7 cellular contexts compared by ENCODE assay signal in the genomic region with DNA sequence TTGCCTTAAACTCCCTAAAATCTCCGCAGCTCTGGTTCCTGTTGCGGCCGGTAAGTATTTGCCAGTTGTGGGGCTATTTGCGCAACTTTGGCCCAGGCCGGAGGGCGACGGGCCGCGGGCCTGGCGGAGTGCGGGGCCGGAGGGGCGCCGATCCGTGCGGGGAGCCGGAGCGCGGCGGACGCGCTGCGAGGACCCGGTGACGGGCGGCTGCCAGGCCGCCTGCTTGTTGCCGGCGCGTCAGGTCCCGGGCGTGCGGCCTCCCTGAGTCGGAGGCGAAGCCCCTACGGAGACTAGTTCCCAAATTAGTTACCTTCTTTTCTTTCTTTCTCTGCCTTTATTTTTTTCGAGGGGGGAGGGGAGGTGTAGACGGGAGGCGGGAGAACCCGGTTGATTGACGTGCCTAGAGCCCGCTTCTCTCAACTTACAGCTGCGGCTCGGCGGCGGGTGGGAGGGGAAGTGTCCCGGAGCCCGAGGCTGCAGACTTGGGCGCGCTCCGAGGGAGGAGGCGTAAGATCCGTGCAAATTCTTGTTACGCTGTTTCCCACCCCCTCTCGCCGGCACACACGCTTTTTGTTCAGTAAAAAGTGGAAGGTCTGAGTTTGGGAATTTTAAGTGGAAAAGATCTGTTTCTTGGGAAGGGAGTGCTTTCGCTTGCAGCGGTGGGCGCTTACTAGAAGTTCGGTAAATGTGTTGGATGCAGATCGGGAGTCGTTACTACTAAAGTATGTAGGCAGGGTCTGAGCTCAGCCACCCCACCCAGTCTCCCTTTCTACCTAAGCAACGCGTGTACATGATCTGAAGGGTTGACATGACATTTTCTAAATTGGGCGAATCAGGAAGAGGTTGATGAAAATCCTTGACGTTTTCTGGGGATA. TPM values are rescaled to one million over a fixed set of nuclear protein-coding genes. Genes with fewer than 3 reads are reported as not detected.
DNase-seq lines count a peak whose midpoint lies in the region; ATAC-seq, FAIRE-seq and TF ChIP-seq lines count a peak whose summit lies in the region.

No MANE protein-coding gene starts in this region.

- peak; percentile 80 for DNase-seq in NCI-H446 treated with DMSO at 0.1 percent for 48 hours (lab: John Stamatoyannopoulos, UW)
- peak; percentile 74 for DNase-seq in activated CD4-positive, alpha-beta T cell treated with anti-CD3 and anti-CD28 coated beads for 1 hour
- peak; percentile 86 for DNase-seq in cerebellar cortex (ENCODE audit: low spot score)
- peak; percentile 96 for DNase-seq in kidney
- DNase-seq in stimulated activated CD4-positive, alpha-beta T cell treated with anti-CD3 and anti-CD28 coated beads, Interleukin-12 subunit alpha, Interleukin-12 subunit beta, amount 100 ng/mL, for 4 hours, result peak; percentile 78

- peak overlapping the region; percentile 76 to 83 for H3K9ac ChIP-seq in kidney (ENCODE audit: low read length in 2 of 2)

- H3K36me3 ChIP-seq in kidney (ENCODE audit: control insufficient read depth in 1 of 2, insufficient read depth in 2 of 2, low read length in 2 of 2), result no peaks in the 10 kb centered on the region

- peaks cover 13 to 21% of the 10 kb centered on the region in 2 donors for H3K4me1 ChIP-seq in kidney (ENCODE audit: control insufficient read depth in 1 of 2, insufficient read depth in 1 of 2, low read depth in 1 of 2, low read length in 2 of 2)

- FAIRE-seq in kidney (lab: Jason Lieb, UNC), result no peak

- ATAC-seq in GM18511 (IDR thresholded peaks at IDR 0.05; ENCODE audit: unreplicated experiment) (peak; percentile 28), HG03108 (IDR thresholded peaks at IDR 0.05; ENCODE audit: unreplicated experiment) (peak; percentile 23)

- peak overlapping the region; percentile 83 to 84 for H3K4me3 ChIP-seq in kidney (ENCODE audit: low read length in 2 of 2)

- intact Hi-C loops in kidney (cut with DNase I), result no loop called here

- H3K9me3 ChIP-seq in kidney (ENCODE audit: control insufficient read depth in 1 of 2, low read length in 2 of 2), result no peaks in the 10 kb centered on the region

- peak overlapping the region; percentile 98 to 100 for H3K27ac ChIP-seq in kidney (ENCODE audit: low read depth in 2 of 2, low read length in 2 of 2)

- TF ChIP-seq CTCF in kidney (IDR thresholded peaks at IDR 0.05; ENCODE audit: borderline replicate concordance, extremely low read depth, insufficient read depth), result no peak

RNA-seq across cellular contexts. Expression of a gene that starts 0.6 kb away (rescaled TPM):
- total RNA-seq in kidney, result 46.8 TPM
- polyA plus RNA-seq in kidney (ENCODE audit: insufficient read depth, low read depth, low replicate concordance), result 13.3 TPM

RNA-seq across cellular contexts. Expression of a gene that starts 1.5 kb away (rescaled TPM):
- total RNA-seq in kidney, result 17.8 TPM
- polyA plus RNA-seq in kidney (ENCODE audit: insufficient read depth, low read depth, low replicate concordance), result 4.3 TPM

RNA-seq across cellular contexts. Expression of a gene that starts 35.4 kb away (rescaled TPM):
- 41.9 TPM for total RNA-seq in kidney
- polyA plus RNA-seq in kidney (ENCODE audit: insufficient read depth, low read depth, low replicate concordance), result 56.2 TPM

RNA-seq across cellular contexts. Expression of a gene that starts 39.8 kb away (rescaled TPM):
- 5.1 TPM for total RNA-seq in kidney
- polyA plus RNA-seq in kidney (ENCODE audit: insufficient read depth, low read depth, low replicate concordance), result 0.71 TPM

RNA-seq across cellular contexts. Expression of a gene that starts 44.6 kb away (rescaled TPM):
- 2.7 TPM for total RNA-seq in kidney
- polyA plus RNA-seq in kidney (ENCODE audit: insufficient read depth, low read depth, low replicate concordance), result 2.8 TPM

Comparison
In these comparisons a context has a peak if more than half of its experiments do, and no peak if none do; other contexts are left out.
1. Peak in every context shown above with its lines: DNase-seq, ATAC-seq, H3K4me3 ChIP-seq and H3K27ac ChIP-seq.